In the genomic region with DNA sequence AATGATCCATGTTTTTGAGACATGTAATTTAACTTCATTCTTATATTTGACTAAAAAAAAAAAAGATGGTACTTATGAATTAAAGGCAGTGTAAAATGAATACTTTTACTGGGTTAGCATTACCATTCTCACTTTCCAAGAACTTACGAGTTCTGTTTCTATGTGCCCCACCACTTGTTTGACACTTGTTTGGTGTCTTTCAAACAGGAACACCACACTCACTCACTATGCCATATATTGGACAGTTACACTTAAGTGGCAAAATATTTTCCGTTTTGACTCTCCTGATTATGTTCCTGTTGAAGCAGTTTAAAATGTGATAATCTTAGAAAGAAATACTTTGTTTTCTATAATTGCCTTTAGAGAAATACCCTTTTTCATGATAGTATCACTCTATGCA, we compare ENCODE assay signal across 37 cellular contexts.
"Had no signal": no experiment of that assay in that cellular context is flagged by ENCODE, and none has a peak within 500 bp of the region (broad histone marks: within the 10 kb centered on the region; RNA-seq: fewer than 3 reads in every experiment).

No MANE protein-coding gene starts in this region.

- H3K27ac Mint-ChIP-seq: activated naive CD4-positive, alpha-beta T cell treated with anti-CD3 and anti-CD28 coated beads for 36 hours; activated naive CD4-positive, alpha-beta T cell treated with anti-CD3 and anti-CD28 coated beads, Interleukin-2, amount 10 ng/mL, durations not matched to agents 7 days and 5 days; activated naive CD4-positive, alpha-beta T cell treated with anti-CD3 and anti-CD28 coated beads, Interleukin-2, amount 50 U/mL, for 24 hours; activated naive CD8-positive, alpha-beta T cell; activated naive CD8-positive, alpha-beta T cell treated with anti-CD3 and anti-CD28 coated beads for 36 hours; activated naive CD8-positive, alpha-beta T cell treated with anti-CD3 and anti-CD28 coated beads, Interleukin-2, amount 10 ng/mL, durations not matched to agents 7 days and 5 days; activated naive CD8-positive, alpha-beta T cell treated with anti-CD3 and anti-CD28 coated beads, Interleukin-2, amount 50 U/mL, for 24 hours; activated T-cell treated with anti-CD3 and anti-CD28 coated beads, Interleukin-2, amount 50 U/mL, for 24 hours; activated T-helper 1 cell treated with anti-CD3 and anti-CD28 coated beads, Interleukin-12 subunit alpha, Interleukin-12 subunit beta, Interleukin-2, Interleukin-4 antibody, amounts not matched to agents 30 ng/mL and 10 ng/mL and 1 ng/mL, durations not matched to agents 14 hours and 24 hours and 36 hours; activated T-helper 17 cell treated with anti-CD3 and anti-CD28 coated beads, Interleukin-2, amount 50 U/mL, for 72 hours; activated T-helper 2 cell treated with anti-CD3 and anti-CD28 coated beads, Interferon-gamma antibody, Interleukin-2, Interleukin-4, amounts not matched to agents 10 μg/mL and 5 μg/mL and 100 μg/mL, durations not matched to agents 14 hours and 24 hours and 36 hours; brain had no signal

- H3K9me3 Mint-ChIP-seq: activated naive CD4-positive, alpha-beta T cell treated with anti-CD3 and anti-CD28 coated beads for 36 hours; activated naive CD4-positive, alpha-beta T cell treated with anti-CD3 and anti-CD28 coated beads, Interleukin-2, amount 10 ng/mL, durations not matched to agents 7 days and 5 days; activated naive CD4-positive, alpha-beta T cell treated with anti-CD3 and anti-CD28 coated beads, Interleukin-2, amount 50 U/mL, for 24 hours; activated naive CD4-positive, alpha-beta T cell treated with anti-CD3 and anti-CD28 coated beads, Interleukin-2, amount 50 U/mL, for 72 hours; activated naive CD8-positive, alpha-beta T cell treated with anti-CD3 and anti-CD28 coated beads for 36 hours; activated naive CD8-positive, alpha-beta T cell treated with anti-CD3 and anti-CD28 coated beads, Interleukin-2, amount 10 ng/mL, durations not matched to agents 7 days and 5 days; activated naive CD8-positive, alpha-beta T cell treated with anti-CD3 and anti-CD28 coated beads, Interleukin-2, amount 50 U/mL, for 24 hours; activated T-cell treated with anti-CD3 and anti-CD28 coated beads, Interleukin-2, amount 50 U/mL, for 24 hours; activated T-cell treated with anti-CD3 and anti-CD28 coated beads, Interleukin-2, amount 50 U/mL, for 4 hours; activated T-cell treated with anti-CD3 and anti-CD28 coated beads, Interleukin-2, amount 50 U/mL, for 72 hours; activated T-helper 1 cell treated with anti-CD3 and anti-CD28 coated beads, Interleukin-12 subunit alpha, Interleukin-12 subunit beta, Interleukin-2, Interleukin-4 antibody, amounts not matched to agents 30 ng/mL and 10 ng/mL and 1 ng/mL, durations not matched to agents 14 hours and 24 hours and 36 hours; activated T-helper 17 cell treated with anti-CD3 and anti-CD28 coated beads, Interleukin-2, amount 50 U/mL, for 72 hours; activated T-helper 2 cell treated with anti-CD3 and anti-CD28 coated beads, Interferon-gamma antibody, Interleukin-2, Interleukin-4, amounts not matched to agents 10 μg/mL and 5 μg/mL and 100 μg/mL, durations not matched to agents 14 hours and 24 hours and 36 hours; brain; central memory CD8-positive, alpha-beta T cell had no signal

- H3K4me3 Mint-ChIP-seq: activated naive CD4-positive, alpha-beta T cell treated with anti-CD3 and anti-CD28 coated beads for 36 hours; activated naive CD4-positive, alpha-beta T cell treated with anti-CD3 and anti-CD28 coated beads, Interleukin-2, amount 10 ng/mL, durations not matched to agents 7 days and 5 days; activated naive CD4-positive, alpha-beta T cell treated with anti-CD3 and anti-CD28 coated beads, Interleukin-2, amount 50 U/mL, for 24 hours; activated naive CD8-positive, alpha-beta T cell; activated naive CD8-positive, alpha-beta T cell treated with anti-CD3 and anti-CD28 coated beads for 36 hours; activated naive CD8-positive, alpha-beta T cell treated with anti-CD3 and anti-CD28 coated beads, Interleukin-2, amount 10 ng/mL, durations not matched to agents 7 days and 5 days; activated naive CD8-positive, alpha-beta T cell treated with anti-CD3 and anti-CD28 coated beads, Interleukin-2, amount 50 U/mL, for 24 hours; activated T-cell treated with anti-CD3 and anti-CD28 coated beads, Interleukin-2, amount 50 U/mL, for 24 hours; activated T-cell treated with anti-CD3 and anti-CD28 coated beads, Interleukin-2, amount 50 U/mL, for 4 hours; activated T-cell treated with anti-CD3 and anti-CD28 coated beads, Interleukin-2, amount 50 U/mL, for 72 hours; activated T-helper 1 cell treated with anti-CD3 and anti-CD28 coated beads, Interleukin-12 subunit alpha, Interleukin-12 subunit beta, Interleukin-2, Interleukin-4 antibody, amounts not matched to agents 30 ng/mL and 10 ng/mL and 1 ng/mL, durations not matched to agents 14 hours and 24 hours and 36 hours; activated T-helper 17 cell treated with anti-CD3 and anti-CD28 coated beads, Interleukin-2, amount 50 U/mL, for 72 hours; brain; central memory CD8-positive, alpha-beta T cell had no signal

- H3K9me3 ChIP-seq: adrenal gland, ascending aorta, body of pancreas, breast epithelium had no signal

- DNase-seq: activated effector memory CD4-positive, alpha-beta T cell treated with anti-CD3 and anti-CD28 coated beads, Interleukin-2, amount 50 U/mL, for 16 hours; activated effector memory CD4-positive, alpha-beta T cell treated with Interleukin-2 at 50 U/mL for 16 hours; activated gamma-delta T cell; activated gamma-delta T cell treated with Interleukin-2 at 50 U/mL for 16 hours; activated naive CD4-positive, alpha-beta T cell; activated naive CD4-positive, alpha-beta T cell treated with anti-CD3 and anti-CD28 coated beads for 36 hours; activated naive CD4-positive, alpha-beta T cell treated with anti-CD3 and anti-CD28 coated beads, Interleukin-2, amount 10 ng/mL, durations not matched to agents 7 days and 5 days; activated naive CD4-positive, alpha-beta T cell treated with anti-CD3 and anti-CD28 coated beads, Interleukin-2, amount 50 U/mL, for 16 hours; activated naive CD4-positive, alpha-beta T cell treated with Interleukin-2 at 50 U/mL for 16 hours; activated naive CD8-positive, alpha-beta T cell treated with anti-CD3 and anti-CD28 coated beads for 36 hours; activated naive CD8-positive, alpha-beta T cell treated with anti-CD3 and anti-CD28 coated beads, Interleukin-2, amount 10 ng/mL, durations not matched to agents 7 days and 5 days; activated naive CD8-positive, alpha-beta T cell treated with anti-CD3 and anti-CD28 coated beads, Interleukin-2, amount 50 U/mL, for 24 hours; activated T-cell treated with anti-CD3 and anti-CD28 coated beads, Interleukin-2, amount 50 U/mL, for 1 hour; activated T-cell treated with anti-CD3 and anti-CD28 coated beads, Interleukin-2, amount 50 U/mL, for 24 hours; activated T-cell treated with anti-CD3 and anti-CD28 coated beads, Interleukin-2, amount 50 U/mL, for 4 hours; activated T-cell treated with anti-CD3 and anti-CD28 coated beads, Interleukin-2, amount 50 U/mL, for 48 hours; activated T-cell treated with anti-CD3 and anti-CD28 coated beads, Interleukin-2, amount 50 U/mL, for 72 hours; adrenal gland; amniotic stem cell; amygdala; anterior cingulate cortex; aorta; body of pancreas; brain microvascular endothelial cell; caudate nucleus; central memory CD4-positive, alpha-beta T cell; cerebellar nuclear complex had no signal

- ATAC-seq: activated naive CD4-positive, alpha-beta T cell treated with anti-CD3 and anti-CD28 coated beads, Interleukin-2, amount 50 U/mL, for 72 hours; activated naive CD8-positive, alpha-beta T cell treated with anti-CD3 and anti-CD28 coated beads, Interleukin-2, amount 50 U/mL, for 24 hours; activated T-cell treated with anti-CD3 and anti-CD28 coated beads, Interleukin-2, amount 50 U/mL, for 4 hours; activated T-cell treated with anti-CD3 and anti-CD28 coated beads, Interleukin-2, amount 50 U/mL, for 72 hours; activated T-helper 17 cell treated with anti-CD3 and anti-CD28 coated beads, Interleukin-2, amount 50 U/mL, for 72 hours; body of pancreas had no signal

- H3K27me3 Mint-ChIP-seq: activated naive CD4-positive, alpha-beta T cell treated with anti-CD3 and anti-CD28 coated beads, Interleukin-2, amount 10 ng/mL, durations not matched to agents 7 days and 5 days; activated naive CD4-positive, alpha-beta T cell treated with anti-CD3 and anti-CD28 coated beads, Interleukin-2, amount 50 U/mL, for 24 hours; activated naive CD8-positive, alpha-beta T cell treated with anti-CD3 and anti-CD28 coated beads, Interleukin-2, amount 50 U/mL, for 24 hours; activated T-cell treated with anti-CD3 and anti-CD28 coated beads, Interleukin-2, amount 50 U/mL, for 24 hours; activated T-helper 17 cell treated with anti-CD3 and anti-CD28 coated beads, Interleukin-2, amount 50 U/mL, for 72 hours; brain; central memory CD8-positive, alpha-beta T cell had no signal

- H3K36me3 Mint-ChIP-seq: activated naive CD4-positive, alpha-beta T cell treated with anti-CD3 and anti-CD28 coated beads, Interleukin-2, amount 10 ng/mL, durations not matched to agents 7 days and 5 days; activated naive CD4-positive, alpha-beta T cell treated with anti-CD3 and anti-CD28 coated beads, Interleukin-2, amount 50 U/mL, for 24 hours; activated naive CD4-positive, alpha-beta T cell treated with anti-CD3 and anti-CD28 coated beads, Interleukin-2, amount 50 U/mL, for 72 hours; activated naive CD8-positive, alpha-beta T cell; activated naive CD8-positive, alpha-beta T cell treated with anti-CD3 and anti-CD28 coated beads for 36 hours; activated naive CD8-positive, alpha-beta T cell treated with anti-CD3 and anti-CD28 coated beads, Interleukin-2, amount 10 ng/mL, durations not matched to agents 7 days and 5 days; brain had no signal

- H3K4me1 Mint-ChIP-seq: activated naive CD4-positive, alpha-beta T cell treated with anti-CD3 and anti-CD28 coated beads, Interleukin-2, amount 10 ng/mL, durations not matched to agents 7 days and 5 days; activated naive CD4-positive, alpha-beta T cell treated with anti-CD3 and anti-CD28 coated beads, Interleukin-2, amount 50 U/mL, for 24 hours; activated naive CD8-positive, alpha-beta T cell treated with anti-CD3 and anti-CD28 coated beads for 36 hours; activated naive CD8-positive, alpha-beta T cell treated with anti-CD3 and anti-CD28 coated beads, Interleukin-2, amount 10 ng/mL, durations not matched to agents 7 days and 5 days; activated naive CD8-positive, alpha-beta T cell treated with anti-CD3 and anti-CD28 coated beads, Interleukin-2, amount 50 U/mL, for 24 hours; activated T-helper 17 cell treated with anti-CD3 and anti-CD28 coated beads, Interleukin-2, amount 50 U/mL, for 72 hours; brain had no signal
